ENCODE assay signal across 21 cellular contexts in genomic region chr9:133285252-133285775, GRCh38. TPM values are rescaled to one million over a fixed set of nuclear protein-coding genes. Genes with fewer than 3 reads are reported as not detected.
DNase-seq lines count a peak whose midpoint lies in the region; ATAC-seq and TF ChIP-seq lines count a peak whose summit lies in the region.
"Had no signal": no experiment of that assay in that cellular context is flagged by ENCODE, and none has a peak within 500 bp of the region (broad histone marks: within the 10 kb centered on the region; RNA-seq: fewer than 3 reads in every experiment).

No MANE protein-coding gene starts in this region.

- no peak for TF ChIP-seq CTCF in osteocyte (IDR thresholded peaks at IDR 0.05)
- no peak for TF ChIP-seq CTCF in esophagus squamous epithelium (IDR thresholded peaks at IDR 0.05)

- TF ChIP-seq POLR2A in esophagus squamous epithelium (IDR thresholded peaks at IDR 0.05): no peak

- no peak overlapping the region for H3K4me3 ChIP-seq in esophagus squamous epithelium
- H3K4me3 ChIP-seq: BLaER1, HAP-1 had no signal

- no peak overlapping the region for H3K4me3 Mint-ChIP-seq in osteocyte (ENCODE audit: unreplicated experiment)
- H3K4me3 Mint-ChIP-seq: B cell; CD4-positive, CD25-positive, alpha-beta regulatory T cell; CD8-positive, alpha-beta T cell; HFFc6 had no signal

- peaks cover 3% of the 10 kb centered on the region for H3K9me3 Mint-ChIP-seq in osteocyte (ENCODE audit: unreplicated experiment)

- H3K27ac Mint-ChIP-seq in osteocyte (ENCODE audit: unreplicated experiment): no peak overlapping the region
- H3K27ac Mint-ChIP-seq: B cell; CD4-positive, CD25-positive, alpha-beta regulatory T cell; CD8-positive, alpha-beta T cell; HFFc6 had no signal

- peak; percentile 63 for ATAC-seq in left colon
- ATAC-seq: CD8-positive, alpha-beta T cell had no signal

- DNase-seq in activated CD8-positive, alpha-beta memory T cell treated with anti-CD3 and anti-CD28 coated beads for 24 hours: peak; percentile 28
- DNase-seq in activated CD8-positive, alpha-beta memory T cell treated with anti-CD3 and anti-CD28 coated beads, Interleukin-2, amount 50 U/mL, for 48 hours: no peak
- DNase-seq in left colon (peak in 1 of 2 donors; percentile 68), osteocyte (ENCODE audit: extremely low spot score, unreplicated experiment) (peak; percentile 65), COLO829 (ENCODE audit: low spot score) (no peak), esophagus squamous epithelium (lab: John Stamatoyannopoulos, UW) (no peak), NCI-H524 treated with DMSO at 0.1 percent for 48 hours (lab: John Stamatoyannopoulos, UW) (no peak)
- no peak for DNase-seq in stimulated activated CD4-positive, alpha-beta T cell treated with anti-CD3 and anti-CD28 coated beads, Interleukin-4, amount 100 ng/mL, for 1 hour
- DNase-seq: CD4-positive, CD25-positive, alpha-beta regulatory T cell; CD8-positive, alpha-beta T cell; DMS 273 treated with DMSO at 0.1 percent for 48 hours; DMS79; EL; GDM1; GOT3; HFFc6 had no signal

- no peaks in the 10 kb centered on the region for H3K9me3 ChIP-seq in esophagus squamous epithelium

- H3K36me3 ChIP-seq in esophagus squamous epithelium: no peaks in the 10 kb centered on the region
- H3K36me3 ChIP-seq: BLaER1, HAP-1 had no signal

- H3K4me1 ChIP-seq in esophagus squamous epithelium: peaks cover 0 to 28% (median 11%) of the 10 kb centered on the region in 3 donors
- H3K4me1 ChIP-seq: BLaER1 had no signal

- H3K27ac ChIP-seq in esophagus squamous epithelium: no peak overlapping the region
- H3K27ac ChIP-seq: 22Rv1, BLaER1, C4-2B had no signal

- H3K36me3 Mint-ChIP-seq in osteocyte (ENCODE audit: unreplicated experiment): no peaks in the 10 kb centered on the region
- H3K36me3 Mint-ChIP-seq: CD4-positive, CD25-positive, alpha-beta regulatory T cell; CD8-positive, alpha-beta T cell had no signal

- peaks cover 0 to 3% (median 0%) of the 10 kb centered on the region in 4 donors for H3K27me3 ChIP-seq in esophagus squamous epithelium
- H3K27me3 ChIP-seq: BLaER1 had no signal

- intact Hi-C loops in left colon (cut with DNase I, micrococcal nuclease) (no loop called here), esophagus squamous epithelium (cut with DNase I) (no loop called here)

- WGBS in esophagus squamous epithelium, 2 donors: 44 to 58% methylated on average over 4 to 5 of the region's 6 CpGs

- no peaks in the 10 kb centered on the region for H3K4me1 Mint-ChIP-seq in osteocyte (ENCODE audit: unreplicated experiment)
- H3K4me1 Mint-ChIP-seq: B cell; CD4-positive, CD25-positive, alpha-beta regulatory T cell had no signal

- peaks cover 20% of the 10 kb centered on the region for H3K27me3 Mint-ChIP-seq in osteocyte (ENCODE audit: unreplicated experiment)

RNA-seq across cellular contexts. Expression of gene ABO, which starts 10.3 kb away (rescaled TPM):
- 10 to 100 TPM; 77.6 to 95.1 TPM for total RNA-seq in left colon
- total RNA-seq in osteocyte: not detected in 2 replicates
- 10 to 100 TPM in 2 of 4 donors, 1 to 10 TPM in 2; 3.4 to 48.8 (median 8.2) TPM for total RNA-seq in esophagus squamous epithelium
- total RNA-seq: B cell; CD8-positive, alpha-beta T cell; HFFc6 had no signal

RNA-seq across cellular contexts. Expression of gene SURF6, which starts 50.7 kb away (rescaled TPM):
- total RNA-seq in left colon: 10 to 100 TPM; 24.1 to 27.8 TPM
- total RNA-seq in osteocyte: 16.0 and 19.8 TPM in 2 replicates
- total RNA-seq in esophagus squamous epithelium: 10 to 100 TPM; 14.5 to 28.6 (median 22.0) TPM

Comparison
In these comparisons a context has a peak if more than half of its experiments do, and no peak if none do; other contexts are left out.
1. DNase-seq: peak in activated CD8-positive, alpha-beta memory T cell treated with anti-CD3 and anti-CD28 coated beads for 24 hours (single experiment) and osteocyte (single experiment); none in activated CD8-positive, alpha-beta memory T cell treated with anti-CD3 and anti-CD28 coated beads, Interleukin-2, amount 50 U/mL, for 48 hours (single experiment), stimulated activated CD4-positive, alpha-beta T cell treated with anti-CD3 and anti-CD28 coated beads, Interleukin-4, amount 100 ng/mL, for 1 hour (single experiment), COLO829 (single experiment), esophagus squamous epithelium (single experiment) and NCI-H524 treated with DMSO at 0.1 percent for 48 hours (single experiment).